Comparison of ENCODE assay signal across 1 cellular context in genomic region chr14:95260537-95261440, GRCh38.
TF ChIP-seq lines count a peak whose summit lies in the region.

No MANE protein-coding gene starts in this region.

TF ChIP-seq in HEK293, 187 proteins besides CTCF, POLR2A, EP300 and RAD21 (continued from another document):
- TF ChIP-seq ZBTB11 (tag by site-specific recombination; conservative IDR thresholded peaks at IDR 0.05; ENCODE audit: low read depth), result no peak
- TF ChIP-seq ZNF37A (tag by site-specific recombination; IDR thresholded peaks at IDR 0.05), result no peak
- TF ChIP-seq PRDM1 (tag by site-specific recombination; IDR thresholded peaks at IDR 0.05), result no peak
- TF ChIP-seq OSR2 (tag by site-specific recombination; IDR thresholded peaks at IDR 0.05), result no peak
- no peak for TF ChIP-seq KLF16 (tag by site-specific recombination; IDR thresholded peaks at IDR 0.05)
- no peak for TF ChIP-seq GLI2 (tag by site-specific recombination; IDR thresholded peaks at IDR 0.05; ENCODE audit: borderline replicate concordance, low read depth)
- no peak for TF ChIP-seq ZNF112 (tag by site-specific recombination; IDR thresholded peaks at IDR 0.05)
- TF ChIP-seq ZFHX2 (tag by site-specific recombination; conservative IDR thresholded peaks at IDR 0.05), result peak; percentile 86
- TF ChIP-seq ZNF302 (tag by site-specific recombination; IDR thresholded peaks at IDR 0.05; ENCODE audit: low read depth), result no peak
